ENCODE assay signal across 18 cellular contexts in the genomic region with DNA sequence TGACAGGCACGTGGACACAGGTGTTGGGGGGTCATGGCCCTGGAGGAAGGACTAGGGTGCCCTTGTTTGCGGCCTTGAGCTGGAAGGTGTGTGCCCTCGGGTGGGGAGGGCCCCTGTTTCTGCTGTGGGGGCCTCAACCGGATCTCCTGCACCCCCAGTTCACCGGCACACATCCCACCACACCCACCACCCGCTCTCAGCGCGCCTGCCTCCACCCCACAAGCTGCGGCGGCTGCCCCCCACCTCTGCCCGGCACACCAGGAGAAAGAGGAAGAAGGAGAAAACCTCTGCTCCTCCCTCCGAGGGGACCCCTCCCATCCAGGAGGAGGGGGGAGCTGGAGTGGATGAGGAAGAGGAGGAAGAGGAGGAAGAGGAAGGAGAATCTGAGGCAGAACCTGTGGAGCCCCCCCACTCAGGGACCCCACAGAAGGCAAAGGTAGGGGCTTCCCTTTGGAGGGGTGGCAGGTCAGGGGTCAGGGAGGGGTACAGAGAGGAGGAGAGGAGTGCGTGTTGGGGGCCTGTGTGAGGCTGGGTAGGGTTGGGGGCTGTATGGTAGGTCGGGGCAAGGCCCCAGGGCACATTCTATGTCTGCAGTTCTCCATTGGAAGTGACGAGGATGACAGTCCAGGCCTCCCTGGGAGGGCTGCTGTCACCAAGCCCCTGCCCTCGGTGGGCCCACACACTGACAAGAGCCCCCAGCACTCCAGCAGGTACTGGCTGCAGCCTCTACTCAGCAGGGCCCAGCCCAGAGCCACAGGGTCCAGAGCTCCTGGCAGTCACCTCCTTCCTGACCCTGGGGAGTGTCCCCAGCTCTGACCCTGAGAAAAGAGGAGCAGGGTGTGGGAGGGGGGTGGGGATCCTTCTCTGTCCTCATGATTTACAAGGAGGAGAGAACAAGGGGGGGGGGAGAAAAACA. TPM values are rescaled to one million over a fixed set of nuclear protein-coding genes. Genes with fewer than 3 reads are reported as not detected.
A peak's percentile ranks its signal among the peaks of the same experiment; 100 is the strongest.
DNase-seq lines count a peak whose midpoint lies in the region; ATAC-seq and TF ChIP-seq lines count a peak whose summit lies in the region.
"Had no signal": no experiment of that assay in that cellular context is flagged by ENCODE, and none has a peak within 500 bp of the region (broad histone marks: within the 10 kb centered on the region; RNA-seq: fewer than 3 reads in every experiment).

No MANE protein-coding gene starts in this region.

- H3K4me3 ChIP-seq in brain microvascular endothelial cell (ENCODE audit: low read depth, low read length), result no peak overlapping the region
- H3K4me3 ChIP-seq: coronary artery, K562, lower lobe of right lung, right lobe of liver had no signal

- TF ChIP-seq CTCF in CD4-positive, alpha-beta T cell (IDR thresholded peaks at IDR 0.05), result no peak
- TF ChIP-seq CTCF in nephron (IDR thresholded peaks at IDR 0.05; ENCODE audit: unreplicated experiment in 3 of 3), result no peak
- TF ChIP-seq CTCF in brain microvascular endothelial cell (IDR thresholded peaks at IDR 0.05; ENCODE audit: low read depth, low read length, missing control alignments), result no peak

- intact Hi-C loops in CD4-positive, alpha-beta T cell (cut with DNase I, micrococcal nuclease), result no loop called here
- intact Hi-C loops in dendritic cell treated with granulocyte-macrophage colony-stimulating factor and Interleukin-4, amounts not matched to agents 40 ng/mL and 50 ng/mL, for 4 days (cut with micrococcal nuclease), result no loop called here
- intact Hi-C loops in activated T-helper 2 cell treated with anti-CD3 and anti-CD28 coated beads, Interferon-gamma antibody, Interleukin-2, Interleukin-4, amounts not matched to agents 10 μg/mL and 5 μg/mL and 100 μg/mL, durations not matched to agents 14 hours and 24 hours and 36 hours (cut with micrococcal nuclease), result no loop called here
- intact Hi-C loops in activated CD4-positive, alpha-beta T cell treated with anti-CD3 and anti-CD28 coated beads for 36 hours (cut with DNase I, micrococcal nuclease), result no loop called here

- H3K4me1 Mint-ChIP-seq in CD4-positive, alpha-beta T cell (ENCODE audit: low read depth), result peaks cover 5% of the 10 kb centered on the region
- peaks cover 22% of the 10 kb centered on the region for H3K4me1 Mint-ChIP-seq in dendritic cell treated with granulocyte-macrophage colony-stimulating factor and Interleukin-4, amounts not matched to agents 40 ng/mL and 50 ng/mL, for 4 days (ENCODE audit: low read depth)
- peaks cover 8% of the 10 kb centered on the region for H3K4me1 Mint-ChIP-seq in nephron
- no peaks in the 10 kb centered on the region for H3K4me1 Mint-ChIP-seq in activated T-helper 2 cell treated with anti-CD3 and anti-CD28 coated beads, Interferon-gamma antibody, Interleukin-2, Interleukin-4, amounts not matched to agents 10 μg/mL and 5 μg/mL and 100 μg/mL, durations not matched to agents 14 hours and 24 hours and 36 hours (ENCODE audit: low read depth)
- H3K4me1 Mint-ChIP-seq in activated CD4-positive, alpha-beta T cell treated with anti-CD3 and anti-CD28 coated beads for 36 hours, result peaks cover 3% of the 10 kb centered on the region

- POLR2A ChIA-PET in CD4-positive, alpha-beta T cell (lab: Charles Lee), result no interaction called here
- POLR2A ChIA-PET in activated CD4-positive, alpha-beta T cell treated with anti-CD3 and anti-CD28 coated beads for 36 hours (lab: Charles Lee), result no interaction called here

- H3K9me3 ChIP-seq in CD4-positive, alpha-beta T cell (ENCODE audit: control insufficient read depth, low read length), result no peaks in the 10 kb centered on the region
- H3K9me3 ChIP-seq: lower lobe of right lung, right lobe of liver had no signal

- peak in 1 of 10 experiments; percentile 28 for DNase-seq in CD4-positive, alpha-beta T cell
- DNase-seq in MV-4-11 (lab: John Stamatoyannopoulos, UW) (peak; percentile 54), NCI-H510A treated with DMSO at 0.1 percent for 48 hours (lab: John Stamatoyannopoulos, UW) (no peak), brain microvascular endothelial cell (no peak)
- DNase-seq in activated T-helper 2 cell treated with anti-CD3 and anti-CD28 coated beads, Interferon-gamma antibody, Interleukin-2, Interleukin-4, amounts not matched to agents 10 μg/mL and 5 μg/mL and 100 μg/mL, durations not matched to agents 14 hours and 24 hours and 36 hours (ENCODE audit: low spot score), result no peak
- DNase-seq in activated CD4-positive, alpha-beta T cell treated with anti-CD3 and anti-CD28 coated beads for 36 hours, result no peak
- DNase-seq: activated CD4-positive, CD25-positive, alpha-beta regulatory T cell; foreskin keratinocyte; stimulated activated CD4-positive, alpha-beta T cell treated with anti-CD3 and anti-CD28 coated beads, Interleukin-2, amount 100 ng/mL, for 24 hours had no signal

- CTCF ChIA-PET in CD4-positive, alpha-beta T cell (lab: Charles Lee), result no interaction called here
- CTCF ChIA-PET in activated CD4-positive, alpha-beta T cell treated with anti-CD3 and anti-CD28 coated beads for 36 hours (lab: Charles Lee), result interaction anchor here (1.3 kb wide), 1 partner anchor 14 kb away, joined by 4 read pairs; no protein-coding TSS in a partner anchor

- no peak overlapping the region for H3K27ac ChIP-seq in CD4-positive, alpha-beta T cell (ENCODE audit: low read depth, low read length)
- no peak overlapping the region for H3K27ac ChIP-seq in brain microvascular endothelial cell
- H3K27ac ChIP-seq: coronary artery, foreskin keratinocyte, lower lobe of right lung, right lobe of liver had no signal

- no peaks in the 10 kb centered on the region for H3K36me3 ChIP-seq in brain microvascular endothelial cell (replicated peaks)
- H3K36me3 ChIP-seq: lower lobe of right lung, right lobe of liver had no signal

- no peaks in the 10 kb centered on the region for H3K36me3 Mint-ChIP-seq in CD4-positive, alpha-beta T cell (ENCODE audit: low read depth)
- H3K36me3 Mint-ChIP-seq in dendritic cell treated with granulocyte-macrophage colony-stimulating factor and Interleukin-4, amounts not matched to agents 40 ng/mL and 50 ng/mL, for 4 days (ENCODE audit: low read depth), result no peaks in the 10 kb centered on the region
- H3K36me3 Mint-ChIP-seq in nephron (ENCODE audit: low read depth), result peaks cover 6% of the 10 kb centered on the region
- H3K36me3 Mint-ChIP-seq in activated T-helper 2 cell treated with anti-CD3 and anti-CD28 coated beads, Interferon-gamma antibody, Interleukin-2, Interleukin-4, amounts not matched to agents 10 μg/mL and 5 μg/mL and 100 μg/mL, durations not matched to agents 14 hours and 24 hours and 36 hours (ENCODE audit: low read depth), result no peaks in the 10 kb centered on the region
- no peaks in the 10 kb centered on the region for H3K36me3 Mint-ChIP-seq in activated CD4-positive, alpha-beta T cell treated with anti-CD3 and anti-CD28 coated beads for 36 hours (ENCODE audit: low read depth)

- peaks cover 46% of the 10 kb centered on the region for H3K27me3 Mint-ChIP-seq in CD4-positive, alpha-beta T cell
- H3K27me3 Mint-ChIP-seq in dendritic cell treated with granulocyte-macrophage colony-stimulating factor and Interleukin-4, amounts not matched to agents 40 ng/mL and 50 ng/mL, for 4 days, result peaks cover 68% of the 10 kb centered on the region
- peaks cover 14% of the 10 kb centered on the region for H3K27me3 Mint-ChIP-seq in nephron (ENCODE audit: low read depth)
- H3K27me3 Mint-ChIP-seq in activated T-helper 2 cell treated with anti-CD3 and anti-CD28 coated beads, Interferon-gamma antibody, Interleukin-2, Interleukin-4, amounts not matched to agents 10 μg/mL and 5 μg/mL and 100 μg/mL, durations not matched to agents 14 hours and 24 hours and 36 hours (ENCODE audit: low read depth), result peaks cover 22% of the 10 kb centered on the region
- H3K27me3 Mint-ChIP-seq in activated CD4-positive, alpha-beta T cell treated with anti-CD3 and anti-CD28 coated beads for 36 hours, result peaks cover 17% of the 10 kb centered on the region

- ATAC-seq in CD4-positive, alpha-beta T cell (ENCODE audit: poor library complexity), result no peak
- ATAC-seq in activated CD4-positive, alpha-beta T cell treated with anti-CD3 and anti-CD28 coated beads for 36 hours, result no peak
- ATAC-seq: foreskin keratinocyte, K562, lower lobe of right lung had no signal

- H3K4me3 Mint-ChIP-seq in CD4-positive, alpha-beta T cell, result peak overlapping the region; percentile 38
- H3K4me3 Mint-ChIP-seq in dendritic cell treated with granulocyte-macrophage colony-stimulating factor and Interleukin-4, amounts not matched to agents 40 ng/mL and 50 ng/mL, for 4 days, result no peak overlapping the region
- peak overlapping the region; percentile 68 to 69 (median 68) for H3K4me3 Mint-ChIP-seq in nephron
- no peak overlapping the region for H3K4me3 Mint-ChIP-seq in activated T-helper 2 cell treated with anti-CD3 and anti-CD28 coated beads, Interferon-gamma antibody, Interleukin-2, Interleukin-4, amounts not matched to agents 10 μg/mL and 5 μg/mL and 100 μg/mL, durations not matched to agents 14 hours and 24 hours and 36 hours (ENCODE audit: low read depth)
- H3K4me3 Mint-ChIP-seq in activated CD4-positive, alpha-beta T cell treated with anti-CD3 and anti-CD28 coated beads for 36 hours, result no peak overlapping the region

- no peaks in the 10 kb centered on the region for H3K9me3 Mint-ChIP-seq in CD4-positive, alpha-beta T cell
- H3K9me3 Mint-ChIP-seq in dendritic cell treated with granulocyte-macrophage colony-stimulating factor and Interleukin-4, amounts not matched to agents 40 ng/mL and 50 ng/mL, for 4 days, result no peaks in the 10 kb centered on the region
- H3K9me3 Mint-ChIP-seq in nephron, result no peaks in the 10 kb centered on the region
- no peaks in the 10 kb centered on the region for H3K9me3 Mint-ChIP-seq in activated T-helper 2 cell treated with anti-CD3 and anti-CD28 coated beads, Interferon-gamma antibody, Interleukin-2, Interleukin-4, amounts not matched to agents 10 μg/mL and 5 μg/mL and 100 μg/mL, durations not matched to agents 14 hours and 24 hours and 36 hours
- H3K9me3 Mint-ChIP-seq in activated CD4-positive, alpha-beta T cell treated with anti-CD3 and anti-CD28 coated beads for 36 hours (ENCODE audit: low read depth), result no peaks in the 10 kb centered on the region
- H3K9me3 Mint-ChIP-seq: neural crest cell had no signal

- no peak overlapping the region for H3K27ac Mint-ChIP-seq in CD4-positive, alpha-beta T cell
- H3K27ac Mint-ChIP-seq in dendritic cell treated with granulocyte-macrophage colony-stimulating factor and Interleukin-4, amounts not matched to agents 40 ng/mL and 50 ng/mL, for 4 days, result peak overlapping the region; percentile 6
- no peak overlapping the region for H3K27ac Mint-ChIP-seq in nephron
- no peak overlapping the region for H3K27ac Mint-ChIP-seq in activated T-helper 2 cell treated with anti-CD3 and anti-CD28 coated beads, Interferon-gamma antibody, Interleukin-2, Interleukin-4, amounts not matched to agents 10 μg/mL and 5 μg/mL and 100 μg/mL, durations not matched to agents 14 hours and 24 hours and 36 hours
- no peak overlapping the region for H3K27ac Mint-ChIP-seq in activated CD4-positive, alpha-beta T cell treated with anti-CD3 and anti-CD28 coated beads for 36 hours

- peaks cover 29% of the 10 kb centered on the region for H3K27me3 ChIP-seq in CD4-positive, alpha-beta T cell (ENCODE audit: control insufficient read depth, insufficient read depth, low read length)
- no peaks in the 10 kb centered on the region for H3K27me3 ChIP-seq in brain microvascular endothelial cell (replicated peaks)
- H3K27me3 ChIP-seq: foreskin keratinocyte had no signal

- in situ Hi-C loops in brain microvascular endothelial cell (cut with HindIII; ENCODE audit: low pct_ligation_motif_present, low sequenced_read_pairs), result no loop called here

RNA-seq across cellular contexts. Expression of gene SLC4A3, which starts 1.8 kb away (rescaled TPM):
- under 1 TPM; 0.16 to 0.20 TPM for total RNA-seq in CD4-positive, alpha-beta T cell
- total RNA-seq in activated T-helper 2 cell treated with anti-CD3 and anti-CD28 coated beads, Interferon-gamma antibody, Interleukin-2, Interleukin-4, amounts not matched to agents 10 μg/mL and 5 μg/mL and 100 μg/mL, durations not matched to agents 14 hours and 24 hours and 36 hours, result 0.07 and 0.14 TPM in 2 replicates
- under 1 TPM; 0.05 to 0.16 TPM for total RNA-seq in activated CD4-positive, alpha-beta T cell treated with anti-CD3 and anti-CD28 coated beads for 36 hours
- total RNA-seq: T-helper 1 cell treated with Interleukin-12 subunit alpha and Interleukin-12 subunit beta and Interleukin-4 antibody, amounts not matched to agents 30 ng/mL and 1 ng/mL, for 36 hours had no signal

RNA-seq across cellular contexts. Expression of gene STK11IP, which starts 31.6 kb away (rescaled TPM):
- total RNA-seq in CD4-positive, alpha-beta T cell, result 10 to 100 TPM; 23.9 to 27.2 TPM
- 32.5 and 38.1 TPM in 2 replicates for total RNA-seq in activated T-helper 2 cell treated with anti-CD3 and anti-CD28 coated beads, Interferon-gamma antibody, Interleukin-2, Interleukin-4, amounts not matched to agents 10 μg/mL and 5 μg/mL and 100 μg/mL, durations not matched to agents 14 hours and 24 hours and 36 hours
- total RNA-seq in activated CD4-positive, alpha-beta T cell treated with anti-CD3 and anti-CD28 coated beads for 36 hours, result 10 to 100 TPM; 23.5 to 26.1 TPM

RNA-seq across cellular contexts. Expression of gene INHA, which starts 57.1 kb away (rescaled TPM):
- not detected for total RNA-seq in CD4-positive, alpha-beta T cell
- total RNA-seq in activated T-helper 2 cell treated with anti-CD3 and anti-CD28 coated beads, Interferon-gamma antibody, Interleukin-2, Interleukin-4, amounts not matched to agents 10 μg/mL and 5 μg/mL and 100 μg/mL, durations not matched to agents 14 hours and 24 hours and 36 hours, result not detected in 2 replicates
- total RNA-seq in activated CD4-positive, alpha-beta T cell treated with anti-CD3 and anti-CD28 coated beads for 36 hours, result not detected
- total RNA-seq: lower lobe of right lung; neural crest cell; right lobe of liver; T-helper 1 cell treated with Interleukin-12 subunit alpha and Interleukin-12 subunit beta and Interleukin-4 antibody, amounts not matched to agents 30 ng/mL and 1 ng/mL, for 36 hours; temporal lobe had no signal

RNA-seq across cellular contexts. Expression of gene OBSL1, which starts 57.9 kb away (rescaled TPM):
- under 1 TPM; 0.31 to 0.49 TPM for total RNA-seq in CD4-positive, alpha-beta T cell
- 0.37 and 0.59 TPM in 2 replicates for total RNA-seq in activated T-helper 2 cell treated with anti-CD3 and anti-CD28 coated beads, Interferon-gamma antibody, Interleukin-2, Interleukin-4, amounts not matched to agents 10 μg/mL and 5 μg/mL and 100 μg/mL, durations not matched to agents 14 hours and 24 hours and 36 hours
- total RNA-seq in activated CD4-positive, alpha-beta T cell treated with anti-CD3 and anti-CD28 coated beads for 36 hours, result 1 to 10 TPM; 1.0 to 1.9 TPM

Comparison
In these comparisons a context has a peak if more than half of its experiments do, and no peak if none do; other contexts are left out.
1. H3K4me3 Mint-ChIP-seq: peak in CD4-positive, alpha-beta T cell (single experiment) and nephron (3 of 3); none in dendritic cell treated with granulocyte-macrophage colony-stimulating factor and Interleukin-4, amounts not matched to agents 40 ng/mL and 50 ng/mL, for 4 days (single experiment), activated T-helper 2 cell treated with anti-CD3 and anti-CD28 coated beads, Interferon-gamma antibody, Interleukin-2, Interleukin-4, amounts not matched to agents 10 μg/mL and 5 μg/mL and 100 μg/mL, durations not matched to agents 14 hours and 24 hours and 36 hours (single experiment) and activated CD4-positive, alpha-beta T cell treated with anti-CD3 and anti-CD28 coated beads for 36 hours (single experiment).